In genomic region chr18:44713435-44713834, GRCh38 we compare ENCODE assay signal across 25 cellular contexts.
"Had no signal": no experiment of that assay in that cellular context is flagged by ENCODE, and none has a peak within 500 bp of the region (broad histone marks: within the 10 kb centered on the region; RNA-seq: fewer than 3 reads in every experiment).

No MANE protein-coding gene starts in this region.

- H3K27me3 ChIP-seq: adrenal gland, breast epithelium, MG63 had no signal

- H3K4me1 ChIP-seq: breast epithelium had no signal

- DNase-seq: activated CD4-positive, alpha-beta memory T cell treated with anti-CD3 and anti-CD28 coated beads, Interleukin-2, amount 10 ng/mL, durations not matched to agents 7 days and 5 days; activated CD4-positive, alpha-beta T cell treated with anti-CD3 and anti-CD28 coated beads for 36 hours; activated CD4-positive, alpha-beta T cell treated with anti-CD3 and anti-CD28 coated beads, Interleukin-2, amount 50 U/mL, for 1 hour; activated gamma-delta T cell treated with Interleukin-2 at 50 U/mL for 16 hours; activated naive CD4-positive, alpha-beta T cell treated with anti-CD3 and anti-CD28 coated beads, Interleukin-2, amount 50 U/mL, for 16 hours; activated naive CD8-positive, alpha-beta T cell treated with anti-CD3 and anti-CD28 coated beads, Interleukin-2, amount 10 ng/mL, durations not matched to agents 7 days and 5 days; activated T-cell treated with anti-CD3 and anti-CD28 coated beads for 4 hours; activated T-cell treated with anti-CD3 and anti-CD28 coated beads, Interleukin-2, amount 50 U/mL, for 48 hours; adrenal gland; anterior cingulate cortex; caudate nucleus; MG63; NCI-H1105; NCI-H1436; NCI-H187; NCI-H2081; NCI-H446; NCI-H524 treated with DMSO at 0.1 percent for 48 hours; NCI-H748 treated with DMSO at 0.1 percent for 48 hours; SIG-M5; T-helper 1 cell had no signal

- H3K36me3 ChIP-seq: adrenal gland, breast epithelium, MG63 had no signal

- H3K4me3 ChIP-seq: adrenal gland, breast epithelium, MG63 had no signal

- H3K27ac Mint-ChIP-seq: activated CD4-positive, alpha-beta memory T cell treated with anti-CD3 and anti-CD28 coated beads, Interleukin-2, amount 10 ng/mL, durations not matched to agents 7 days and 5 days; activated CD4-positive, alpha-beta T cell treated with anti-CD3 and anti-CD28 coated beads for 36 hours; activated naive CD8-positive, alpha-beta T cell treated with anti-CD3 and anti-CD28 coated beads, Interleukin-2, amount 10 ng/mL, durations not matched to agents 7 days and 5 days; activated T-helper 17 cell treated with anti-CD3 and anti-CD28 coated beads, Interleukin-2, amount 50 U/mL, for 72 hours had no signal

- H3K9me3 Mint-ChIP-seq: activated CD4-positive, alpha-beta memory T cell treated with anti-CD3 and anti-CD28 coated beads, Interleukin-2, amount 10 ng/mL, durations not matched to agents 7 days and 5 days; activated T-helper 17 cell treated with anti-CD3 and anti-CD28 coated beads, Interleukin-2, amount 50 U/mL, for 72 hours; IgD-negative memory B cell had no signal

- H3K27ac ChIP-seq: adrenal gland, breast epithelium, VCaP had no signal

- ATAC-seq: activated CD4-positive, alpha-beta T cell treated with anti-CD3 and anti-CD28 coated beads for 36 hours; activated T-helper 17 cell treated with anti-CD3 and anti-CD28 coated beads, Interleukin-2, amount 50 U/mL, for 72 hours had no signal

- H3K27me3 Mint-ChIP-seq: IgD-negative memory B cell had no signal

- H3K9me3 ChIP-seq: adrenal gland, breast epithelium, MG63 had no signal

- H3K4me3 Mint-ChIP-seq: activated CD4-positive, alpha-beta memory T cell treated with anti-CD3 and anti-CD28 coated beads, Interleukin-2, amount 10 ng/mL, durations not matched to agents 7 days and 5 days; activated CD4-positive, alpha-beta T cell treated with anti-CD3 and anti-CD28 coated beads for 36 hours; activated naive CD8-positive, alpha-beta T cell treated with anti-CD3 and anti-CD28 coated beads, Interleukin-2, amount 10 ng/mL, durations not matched to agents 7 days and 5 days; activated T-helper 17 cell treated with anti-CD3 and anti-CD28 coated beads, Interleukin-2, amount 50 U/mL, for 72 hours; IgD-negative memory B cell had no signal
